In genomic region chr14:73324536-73324932, GRCh38 we compare ENCODE assay signal across 1 cellular context.
TF ChIP-seq lines count a peak whose summit lies in the region.

No MANE protein-coding gene starts in this region.

TF ChIP-seq in A549, 52 proteins besides CTCF, POLR2A, EP300 and RAD21 (continued from another document):
- TF ChIP-seq PBX3 (IDR thresholded peaks at IDR 0.05): no peak
- TF ChIP-seq SREBF2 (IDR thresholded peaks at IDR 0.05): no peak
- TF ChIP-seq E2F6 (IDR thresholded peaks at IDR 0.05; ENCODE audit: borderline replicate concordance, low read depth): no peak
- TF ChIP-seq HDAC2 (IDR thresholded peaks at IDR 0.05): no peak
- TF ChIP-seq RARB (CRISPR knock-in tag; IDR thresholded peaks at IDR 0.05): no peak
